In the genomic region with DNA sequence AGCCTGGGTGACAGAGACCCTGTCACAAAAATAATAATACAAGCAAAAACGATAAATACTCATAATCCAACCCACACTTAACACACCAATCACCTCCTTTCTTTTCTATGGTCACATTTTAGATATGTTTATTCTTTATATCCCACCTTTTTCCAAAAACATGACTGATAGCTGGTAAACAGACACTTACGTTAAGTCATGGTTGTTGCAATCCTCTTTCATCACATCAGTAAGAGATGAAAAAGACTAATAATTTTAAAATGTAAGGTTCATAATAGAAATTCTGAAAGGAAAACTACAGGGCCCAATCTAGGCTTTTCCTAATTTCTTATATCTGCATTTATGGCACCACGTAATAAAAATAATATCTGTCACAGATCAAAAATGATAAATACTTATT, we compare ENCODE assay signal across 28 cellular contexts. TPM values are rescaled to one million over a fixed set of nuclear protein-coding genes. Genes with fewer than 3 reads are reported as not detected.
DNase-seq lines count a peak whose midpoint lies in the region; ATAC-seq and TF ChIP-seq lines count a peak whose summit lies in the region.
"Had no signal": no experiment of that assay in that cellular context is flagged by ENCODE, and none has a peak within 500 bp of the region (broad histone marks: within the 10 kb centered on the region; RNA-seq: fewer than 3 reads in every experiment).

No MANE protein-coding gene starts in this region.

- no peaks in the 10 kb centered on the region for H3K9me2 ChIP-seq in HCT116 (ENCODE audit: insufficient read depth)

- no peak for TF ChIP-seq CTCF in HCT116 (IDR thresholded peaks at IDR 0.05 in 2 of 3, conservative IDR thresholded peaks at IDR 0.05 in 1 of 3; ENCODE audit: borderline replicate concordance in 1 of 3, insufficient read depth in 1 of 3, low read depth in 2 of 3, low read length in 2 of 3)

- H3K4me1 ChIP-seq in ACC112 (ENCODE audit: control insufficient read depth, insufficient read depth, low read length, unreplicated experiment) (peaks cover 54% of the 10 kb centered on the region), HCT116 (ENCODE audit: control insufficient read depth in 1 of 2, insufficient read depth in 2 of 2, low read length in 2 of 2) (peaks cover 66 to 82% of the 10 kb centered on the region in 2 experiments), mesenchymal stem cell (ENCODE audit: control insufficient read depth, insufficient read depth, low read depth, low read length) (peaks cover 9% of the 10 kb centered on the region)

- no peak overlapping the region for H3K18ac ChIP-seq in mesenchymal stem cell (ENCODE audit: low read depth in 1 of 2, low read length in 2 of 2)

- H3K79me2 ChIP-seq in ACC112 (ENCODE audit: control insufficient read depth, insufficient read depth, low read length, unreplicated experiment), result peaks cover 96% of the 10 kb centered on the region
- H3K79me2 ChIP-seq in HCT116 (ENCODE audit: insufficient read depth, low read length), result peaks cover 100% of the 10 kb centered on the region

- DNase-seq in HCT116 (ENCODE audit: low read depth, low spot score) (no peak), amniotic epithelial cell (ENCODE audit: low read depth) (peak; percentile 29), mesenchymal stem cell (no peak)
- DNase-seq: activated CD4-positive, alpha-beta T cell treated with anti-CD3 and anti-CD28 coated beads, Interleukin-2, amount 50 U/mL, for 48 hours; activated CD8-positive, alpha-beta memory T cell treated with anti-CD3 and anti-CD28 coated beads, Interleukin-2, amount 50 U/mL, for 48 hours; anterior cingulate cortex; DMS79 treated with DMSO at 0.1 percent for 48 hours; effector CD8-positive, alpha-beta T cell; GDM1; left lung; NCI-H1092; NCI-H1694; NCI-H748 treated with DMSO at 0.1 percent for 48 hours; posterior cingulate gyrus; small intestine; stimulated activated naive CD8-positive, alpha-beta T cell treated with anti-CD3 and anti-CD28 coated beads, Interleukin-15, Interleukin-2, amounts not matched to agents 100 U/mL and 50 U/mL, for 24 hours; T-cell had no signal

- H3K9ac ChIP-seq in HCT116 (ENCODE audit: low read length) (peak overlapping the region; percentile 23), mesenchymal stem cell (ENCODE audit: low read length) (peak overlapping the region; percentile 85)

- H3K4me2 ChIP-seq in HCT116 (ENCODE audit: low read length) (peak overlapping the region; percentile 56), mesenchymal stem cell (ENCODE audit: low read length, poor library complexity, severe bottlenecking) (no peak overlapping the region)

- H2AFZ ChIP-seq in ACC112 (ENCODE audit: low read length, unreplicated experiment) (no peak overlapping the region), HCT116 (ENCODE audit: low read depth, low read length, poor library complexity, severe bottlenecking) (no peak overlapping the region), mesenchymal stem cell (ENCODE audit: low read depth, low read length) (no peak overlapping the region)

- TF ChIP-seq POLR2A in HCT116 (IDR thresholded peaks at IDR 0.05; ENCODE audit: borderline replicate concordance, extremely low read depth, insufficient read depth, insufficient read length), result no peak

- no peak overlapping the region for H4K8ac ChIP-seq in mesenchymal stem cell (ENCODE audit: low read length)

- H2BK15ac ChIP-seq in mesenchymal stem cell (ENCODE audit: low read depth, poor library complexity, severe bottlenecking), result no peak overlapping the region

- no peak for TF ChIP-seq RAD21 in HCT116 (IDR thresholded peaks at IDR 0.05; ENCODE audit: low read depth)

- no peak overlapping the region for H3K23ac ChIP-seq in mesenchymal stem cell (ENCODE audit: low read length in 2 of 2)

- 80% methylated on average over 2 of the region's 3 CpGs for WGBS in mesenchymal stem cell

- RAD21 ChIA-PET in HCT116 (lab: Charles Lee; ENCODE audit: low non-redundant PET in 1 of 2, low total read pairs in 2 of 2, uncharacterized antibody in 2 of 2, unreplicated experiment in 2 of 2), result no interaction called here

- H2BK120ac ChIP-seq in mesenchymal stem cell (ENCODE audit: low read depth, low read length), result no peak overlapping the region

- H3K36me3 ChIP-seq in ACC112 (ENCODE audit: insufficient read depth, low read length) (peaks cover 13% of the 10 kb centered on the region), HCT116 (ENCODE audit: control insufficient read depth in 1 of 2, insufficient read depth in 2 of 2, low read length in 2 of 2) (peaks cover 10 to 20% of the 10 kb centered on the region in 2 experiments), mesenchymal stem cell (ENCODE audit: control insufficient read depth in 1 of 2, insufficient read depth in 2 of 2, low read depth in 1 of 2, low read length in 2 of 2) (peaks cover 6 to 8% of the 10 kb centered on the region in 2 experiments)
- H3K36me3 ChIP-seq: left lung, right atrium auricular region had no signal

- H4K20me1 ChIP-seq in HCT116 (ENCODE audit: insufficient read depth), result peaks cover 19% of the 10 kb centered on the region; the same call in 1 of the 2 replicates

- ATAC-seq in HCT116 (no peak), HG03025 (IDR thresholded peaks at IDR 0.05; ENCODE audit: low FRiP score, unreplicated experiment) (no peak), GM21515 (IDR thresholded peaks at IDR 0.05; ENCODE audit: unreplicated experiment) (no peak), HG02623 (IDR thresholded peaks at IDR 0.05; ENCODE audit: unreplicated experiment) (no peak), GM21737 (IDR thresholded peaks at IDR 0.05; ENCODE audit: unreplicated experiment) (no peak)
- ATAC-seq: activated naive CD4-positive, alpha-beta T cell treated with anti-CD3 and anti-CD28 coated beads, Interleukin-2, amount 50 U/mL, for 72 hours; activated T-helper 17 cell treated with anti-CD3 and anti-CD28 coated beads, Interleukin-2, amount 50 U/mL, for 72 hours; left lung; stimulated activated naive CD8-positive, alpha-beta T cell treated with anti-CD3 and anti-CD28 coated beads, Interleukin-15, Interleukin-2, amounts not matched to agents 100 U/mL and 50 U/mL, for 24 hours; T-cell had no signal

- no peak overlapping the region for H2BK12ac ChIP-seq in mesenchymal stem cell (ENCODE audit: low read length in 2 of 2)

- POLR2A ChIA-PET in HCT116 (lab: Charles Lee), result interaction anchor here (0.8 to 1.3 kb wide), 3 partner anchors 9 to 57 kb away, joined by 3 to 4 read pairs (median 3); no protein-coding TSS in a partner anchor

- CTCF ChIA-PET in HCT116 (lab: Charles Lee), result interaction anchor here (1.2 kb wide), 1 partner anchor 85 kb away, joined by 3 read pairs; no protein-coding TSS in a partner anchor

- H3K14ac ChIP-seq in mesenchymal stem cell (ENCODE audit: low read length in 2 of 2), result no peak overlapping the region

- H3K27me3 ChIP-seq in ACC112 (ENCODE audit: insufficient read depth, low read length), result no peaks in the 10 kb centered on the region
- H3K27me3 ChIP-seq in HCT116 (ENCODE audit: insufficient read depth, low read length), result no peaks in the 10 kb centered on the region
- H3K27me3 ChIP-seq in mesenchymal stem cell (ENCODE audit: control insufficient read depth in 1 of 2, insufficient read depth in 1 of 2, low read length in 2 of 2), result no peaks in the 10 kb centered on the region
- H3K27me3 ChIP-seq: left lung, right atrium auricular region, SJSA1 had no signal

- H3K9me3 ChIP-seq in HCT116 (ENCODE audit: control insufficient read depth in 1 of 2, insufficient read depth in 1 of 2, low read depth in 1 of 2, low read length in 2 of 2), result 0 out of 4 replicates have a peak, but pooled peaks cover 0 to 3% of the 10 kb centered on the region in 2 experiments
- peaks cover 3% of the 10 kb centered on the region for H3K9me3 ChIP-seq in mesenchymal stem cell (ENCODE audit: control insufficient read depth, low read length)
- H3K9me3 ChIP-seq: left lung had no signal

- no peak overlapping the region for H3K4ac ChIP-seq in mesenchymal stem cell (ENCODE audit: low read depth in 1 of 2, low read length in 2 of 2)

- BruUV-seq in HCT116 (replicated peaks; lab: Mats Ljungman, UMichigan), result no TSS peak

- H3K4me3 ChIP-seq in ACC112 (ENCODE audit: low read depth, low read length) (no peak overlapping the region), HCT116 (replicated peaks in 1 of 2; ENCODE audit: low read depth in 1 of 2, low read length in 2 of 2) (no peak overlapping the region), mesenchymal stem cell (ENCODE audit: insufficient read depth in 1 of 2, low read depth in 1 of 2, low read length in 2 of 2) (no peak overlapping the region)
- H3K4me3 ChIP-seq: coronary artery, left lung, right atrium auricular region, SJSA1 had no signal

- H3K27ac ChIP-seq in ACC112 (ENCODE audit: low read depth, low read length), result peak overlapping the region; percentile 1; the same call in 1 of the 2 replicates
- peak overlapping the region; percentile 52; the same call in 1 of the 2 replicates for H3K27ac ChIP-seq in HCT116 (ENCODE audit: low read depth, low read length)
- H3K27ac ChIP-seq in mesenchymal stem cell (ENCODE audit: low read length, poor library complexity, severe bottlenecking), result no peak overlapping the region
- H3K27ac ChIP-seq: C4-2B, coronary artery, right atrium auricular region had no signal

- no peak overlapping the region for H4K91ac ChIP-seq in mesenchymal stem cell (ENCODE audit: low read length)

- no peaks in the 10 kb centered on the region for H3K79me1 ChIP-seq in mesenchymal stem cell (replicated peaks; ENCODE audit: low read length, poor library complexity, severe bottlenecking)

- intact Hi-C loops in HCT116 (cut with micrococcal nuclease), result no loop called here

- H2AK5ac ChIP-seq in mesenchymal stem cell (ENCODE audit: low read length, severe bottlenecking), result no peak overlapping the region

- no peak overlapping the region for H2BK5ac ChIP-seq in mesenchymal stem cell (ENCODE audit: low read depth, low read length, poor library complexity, severe bottlenecking)

TF ChIP-seq in HCT116, 20 proteins besides CTCF, POLR2A, EP300 and RAD21:
- TF ChIP-seq CBX3 (IDR thresholded peaks at IDR 0.05; ENCODE audit: low read depth) (no peak), CEBPB (IDR thresholded peaks at IDR 0.05; ENCODE audit: low read depth) (0 out of 2 replicates have a peak, but pooled peaks have one; percentile 17)

RNA-seq across cellular contexts. Expression of a gene that starts 10.2 kb away (rescaled TPM):
- 127 TPM for total RNA-seq in HCT116 (2021; ENCODE audit: unreplicated experiment)
- polyA plus RNA-seq in HCT116 (2012), result 71.8 and 86.2 TPM in 2 replicates
- polyA plus RNA-seq in mesenchymal stem cell (2013, experiment 1 of 2), result 127 TPM
- 126 TPM for polyA plus RNA-seq in mesenchymal stem cell (2013, experiment 2 of 2)
